Comparison of ENCODE assay signal across 1 cellular context in genomic region chr7:140653319-140654108, GRCh38.
TF ChIP-seq lines count a peak whose summit lies in the region.

No MANE protein-coding gene starts in this region.

TF ChIP-seq in IMR-90, 13 proteins besides CTCF, POLR2A, EP300 and RAD21:
- TF ChIP-seq USF2 (IDR thresholded peaks at IDR 0.05; ENCODE audit: low read depth, low read length) (peak; percentile 17; the same call in 1 of the 2 replicates), SMC3 (IDR thresholded peaks at IDR 0.05; ENCODE audit: low read depth, low read length) (peak; percentile 97), MXI1 (IDR thresholded peaks at IDR 0.05; ENCODE audit: borderline replicate concordance, low read depth, low read length) (peak; percentile 50; the same call in 1 of the 2 replicates), ELK1 (IDR thresholded peaks at IDR 0.05; ENCODE audit: borderline replicate concordance, low read depth, low read length) (no peak), NFE2L2 (IDR thresholded peaks at IDR 0.05; ENCODE audit: low read depth, low read length) (no peak), RFX5 (IDR thresholded peaks at IDR 0.05; ENCODE audit: low read depth, low read length) (no peak), CEBPB (IDR thresholded peaks at IDR 0.05; ENCODE audit: low read depth, low read length) (no peak), RCOR1 (IDR thresholded peaks at IDR 0.05; ENCODE audit: insufficient replicate concordance, low read length) (no peak), FOS (IDR thresholded peaks at IDR 0.05; ENCODE audit: low read depth, low read length) (no peak)
